1 cellular context compared by ENCODE assay signal in genomic region chr12:106136263-106136662, GRCh38.
A peak's percentile ranks its signal among the peaks of the same experiment; 100 is the strongest.
TF ChIP-seq lines count a peak whose summit lies in the region.

No MANE protein-coding gene starts in this region.

TF ChIP-seq in K562, 482 proteins besides CTCF, POLR2A, EP300 and RAD21 (continued from another document):
- TF ChIP-seq TEAD4 (IDR thresholded peaks at IDR 0.05; ENCODE audit: low read length), result 0 out of 2 replicates have a peak, but pooled peaks have one; percentile 31
- TF ChIP-seq TEAD4 (CRISPR knock-in tag; IDR thresholded peaks at IDR 0.05; ENCODE audit: borderline replicate concordance), result no peak
- no peak for TF ChIP-seq MAZ (CRISPR knock-in tag; conservative IDR thresholded peaks at IDR 0.05 in 1 of 2, IDR thresholded peaks at IDR 0.05 in 1 of 2)
- TF ChIP-seq ZNF316 (IDR thresholded peaks at IDR 0.05), result no peak
- no peak for TF ChIP-seq ZNF212 (CRISPR knock-in tag; IDR thresholded peaks at IDR 0.05)
TF ChIP-seq in K562: peak in this region for 6.
